In the genomic region with DNA sequence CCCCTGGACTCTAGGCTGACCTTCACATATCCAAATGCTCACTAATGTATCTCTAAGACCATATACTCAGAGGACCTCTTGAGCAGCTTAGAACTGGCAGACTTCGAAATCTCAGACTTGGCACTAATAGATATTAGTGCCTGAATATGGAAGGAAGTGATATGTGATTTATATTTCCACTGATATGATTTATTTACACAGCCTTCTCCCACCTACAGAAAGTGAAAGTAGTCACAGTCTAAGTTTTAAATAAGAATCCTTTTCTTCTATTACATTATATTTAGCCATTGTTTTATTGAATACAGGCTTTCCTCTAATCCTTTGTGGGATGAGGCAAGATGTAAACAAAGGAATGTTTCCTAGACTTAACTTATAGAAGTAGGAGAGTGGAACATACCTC, we compare ENCODE assay signal across 18 cellular contexts. TPM values are rescaled to one million over a fixed set of nuclear protein-coding genes. Genes with fewer than 3 reads are reported as not detected.
DNase-seq lines count a peak whose midpoint lies in the region; ATAC-seq and TF ChIP-seq lines count a peak whose summit lies in the region.
"Had no signal": no experiment of that assay in that cellular context is flagged by ENCODE, and none has a peak within 500 bp of the region (broad histone marks: within the 10 kb centered on the region; RNA-seq: fewer than 3 reads in every experiment).

No MANE protein-coding gene starts in this region.

- H3K9ac ChIP-seq in fibroblast of lung (ENCODE audit: insufficient read depth, low read length) (no peak overlapping the region), rectal smooth muscle tissue (ENCODE audit: low read length) (no peak overlapping the region)
- H3K9ac ChIP-seq: KMS-11 had no signal

- TF ChIP-seq EP300 in transverse colon (IDR thresholded peaks at IDR 0.05; ENCODE audit: low read depth), result no peak

- H3K27me3 Mint-ChIP-seq in stimulated activated memory B cell treated with anti-CD40 and anti-IgM and Interleukin-4, amounts not matched to agents 10 μg/mL and 1 μg/mL and 100 μg/mL, for 72 hours, result peaks cover 17% of the 10 kb centered on the region

- H3K27ac ChIP-seq in fibroblast of lung (ENCODE audit: insufficient read depth, low read length), result no peak overlapping the region
- peak overlapping the region; percentile 65 for H3K27ac ChIP-seq in rectal smooth muscle tissue (ENCODE audit: low read depth, low read length)
- H3K27ac ChIP-seq in transverse colon, result peak overlapping the region; percentile 12 to 48 (median 16)
- H3K27ac ChIP-seq: KMS-11 had no signal

- peak overlapping the region; percentile 3 for H3K4me2 ChIP-seq in fibroblast of lung (ENCODE audit: extremely low read depth, insufficient read depth, low read length)
- H3K4me2 ChIP-seq: KMS-11 had no signal

- in situ Hi-C loops in transverse colon (cut with MboI; ENCODE audit: low pct_ligation_motif_present in 1 of 4, low pct_unique_long_range_greater_than_20kb in 1 of 4, low sequenced_read_pairs in 3 of 4), result no loop called here

- peak; percentile 9; the same call in 2 of the 3 replicates for ATAC-seq in SK-N-SH treated with all-trans-retinoic acid at 6 μM for 48 hours
- ATAC-seq in stimulated activated memory B cell treated with anti-CD40 and anti-IgM and Interleukin-4, amounts not matched to agents 10 μg/mL and 1 μg/mL and 100 μg/mL, for 72 hours, result no peak

- H3K36me3 ChIP-seq in fibroblast of lung (ENCODE audit: control insufficient read depth, insufficient read depth, low read length) (no peaks in the 10 kb centered on the region), rectal smooth muscle tissue (ENCODE audit: control insufficient read depth, insufficient read depth, low read length) (no peaks in the 10 kb centered on the region), transverse colon (no peaks in the 10 kb centered on the region)

- H2AFZ ChIP-seq in fibroblast of lung (ENCODE audit: low read length), result no peak overlapping the region

- H3K4me3 ChIP-seq in fibroblast of lung (replicated peaks in 1 of 4; ENCODE audit: control extremely low read depth in 1 of 4, insufficient read depth in 1 of 4, low read depth in 3 of 4, low read length in 4 of 4) (no peak overlapping the region), rectal smooth muscle tissue (ENCODE audit: low read length) (no peak overlapping the region), transverse colon (no peak overlapping the region)

- H3K79me2 ChIP-seq in fibroblast of lung (ENCODE audit: control insufficient read depth, insufficient read depth, low read length), result no peaks in the 10 kb centered on the region

- H3K27me3 ChIP-seq in fibroblast of lung (ENCODE audit: control insufficient read depth, insufficient read depth, low read length) (no peaks in the 10 kb centered on the region), rectal smooth muscle tissue (ENCODE audit: control insufficient read depth, insufficient read depth, low read length) (no peaks in the 10 kb centered on the region), transverse colon (no peaks in the 10 kb centered on the region)

- H3K4me1 ChIP-seq in fibroblast of lung (ENCODE audit: control insufficient read depth, extremely low read depth, insufficient read depth, low read length) (peaks cover 3% of the 10 kb centered on the region), rectal smooth muscle tissue (ENCODE audit: control insufficient read depth, insufficient read depth, low read length) (peaks cover 23% of the 10 kb centered on the region), transverse colon (peaks cover 0 to 14% (median 5%) of the 10 kb centered on the region in 4 donors)

- H3K4me3 Mint-ChIP-seq in stimulated activated memory B cell treated with anti-CD40 and anti-IgM and Interleukin-4, amounts not matched to agents 10 μg/mL and 1 μg/mL and 100 μg/mL, for 72 hours, result no peak overlapping the region
- H3K4me3 Mint-ChIP-seq: CD8-positive, alpha-beta memory T cell; HFFc6 had no signal

- H3K9me3 Mint-ChIP-seq in stimulated activated memory B cell treated with anti-CD40 and anti-IgM and Interleukin-4, amounts not matched to agents 10 μg/mL and 1 μg/mL and 100 μg/mL, for 72 hours, result no peaks in the 10 kb centered on the region
- H3K9me3 Mint-ChIP-seq: CD8-positive, alpha-beta memory T cell; HFFc6 had no signal

- H3K9me3 ChIP-seq in fibroblast of lung (ENCODE audit: control insufficient read depth, insufficient read depth, low read depth, low read length) (no peaks in the 10 kb centered on the region), transverse colon (no peaks in the 10 kb centered on the region)

- no peak for TF ChIP-seq CTCF in fibroblast of lung (conservative IDR thresholded peaks at IDR 0.05 in 1 of 2, IDR thresholded peaks at IDR 0.05 in 1 of 2; ENCODE audit: low read depth in 1 of 2, low read length in 2 of 2)
- TF ChIP-seq CTCF in transverse colon (IDR thresholded peaks at IDR 0.05), result no peak

- intact Hi-C loops in transverse colon (cut with DNase I; ENCODE audit: low total_unique reads), result no loop called here

- no peak for DNase-seq in fibroblast of lung (ENCODE audit: low read depth in 2 of 2)
- no peak for DNase-seq in transverse colon
- DNase-seq in midbrain (lab: John Stamatoyannopoulos, UW), result no peak
- no peak for DNase-seq in NCI-H524 (lab: John Stamatoyannopoulos, UW)
- DNase-seq: ACHN; C1 segment of cervical spinal cord; CD8-positive, alpha-beta memory T cell; DMS79; HFFc6; MV-4-11; NCI-H1694 treated with DMSO at 0.1 percent for 48 hours; NCI-H774; OCI-M1; SHP77 had no signal

- H4K20me1 ChIP-seq in fibroblast of lung (ENCODE audit: control insufficient read depth, extremely low read depth, insufficient read depth, low read length), result no peaks in the 10 kb centered on the region

- H3K4me1 Mint-ChIP-seq in stimulated activated memory B cell treated with anti-CD40 and anti-IgM and Interleukin-4, amounts not matched to agents 10 μg/mL and 1 μg/mL and 100 μg/mL, for 72 hours, result no peaks in the 10 kb centered on the region
- H3K4me1 Mint-ChIP-seq: CD8-positive, alpha-beta memory T cell had no signal

- TF ChIP-seq POLR2A in transverse colon (IDR thresholded peaks at IDR 0.05), result no peak

- no peaks in the 10 kb centered on the region for H3K36me3 Mint-ChIP-seq in stimulated activated memory B cell treated with anti-CD40 and anti-IgM and Interleukin-4, amounts not matched to agents 10 μg/mL and 1 μg/mL and 100 μg/mL, for 72 hours
- H3K36me3 Mint-ChIP-seq: CD8-positive, alpha-beta memory T cell had no signal

- H3K27ac Mint-ChIP-seq in stimulated activated memory B cell treated with anti-CD40 and anti-IgM and Interleukin-4, amounts not matched to agents 10 μg/mL and 1 μg/mL and 100 μg/mL, for 72 hours, result no peak overlapping the region
- H3K27ac Mint-ChIP-seq: CD8-positive, alpha-beta memory T cell; HFFc6 had no signal

- WGBS in transverse colon (ENCODE audit: low coverage in 1 of 2), 2 donors, result 33 to 64% methylated on average over 1 of the region's 1 CpG

TF ChIP-seq in SK-N-SH treated with all-trans-retinoic acid at 6 μM for 48 hours, 23 proteins besides CTCF, POLR2A, EP300 and RAD21:
- TF ChIP-seq ZFP30 (CRISPR knock-in tag; IDR thresholded peaks at IDR 0.05), result no peak
- no peak for TF ChIP-seq ZC3H10 (CRISPR knock-in tag; IDR thresholded peaks at IDR 0.05)
- TF ChIP-seq BACH2 (CRISPR knock-in tag; IDR thresholded peaks at IDR 0.05; ENCODE audit: borderline replicate concordance), result no peak
- no peak for TF ChIP-seq RARB (CRISPR knock-in tag; IDR thresholded peaks at IDR 0.05)
- TF ChIP-seq ZFP3 (CRISPR knock-in tag; IDR thresholded peaks at IDR 0.05), result no peak
- TF ChIP-seq ZNF70 (CRISPR knock-in tag; IDR thresholded peaks at IDR 0.05), result no peak

RNA-seq across cellular contexts. Expression of a gene that starts 6.7 kb away (rescaled TPM):
- total RNA-seq in fibroblast of lung (7.7 and 14.0 TPM in 2 replicates), transverse colon (10 to 100 TPM in 3 of 4 donors, 1 to 10 TPM in 1; 9.6 to 40.0 (median 23.1) TPM)
- 8.1 and 15.3 TPM in 2 replicates for polyA plus RNA-seq in fibroblast of lung
- polyA plus RNA-seq in fibroblast of lung (2012), result 10.9 and 15.4 TPM in 2 replicates
- polyA minus RNA-seq in fibroblast of lung (ENCODE audit: low replicate concordance), result 44.1 and 68.7 TPM in 2 replicates
